Comparison of ENCODE assay signal across 9 cellular contexts in genomic region chr1:22275626-22276395, GRCh38.
DNase-seq lines count a peak whose midpoint lies in the region; TF ChIP-seq lines count a peak whose summit lies in the region.
"Had no signal": no experiment of that assay in that cellular context is flagged by ENCODE, and none has a peak within 500 bp of the region (broad histone marks: within the 10 kb centered on the region; RNA-seq: fewer than 3 reads in every experiment).

No MANE protein-coding gene starts in this region.

- H3K79me2 ChIP-seq in neural progenitor cell (ENCODE audit: low read depth), result no peaks in the 10 kb centered on the region

- H3K9me3 ChIP-seq in neural progenitor cell (ENCODE audit: low read depth) (no peaks in the 10 kb centered on the region), vagina (no peaks in the 10 kb centered on the region)

- no peak overlapping the region for H3K4me3 ChIP-seq in fibroblast of pulmonary artery (replicated peaks; ENCODE audit: low read depth, low read length)
- no peak overlapping the region for H3K4me3 ChIP-seq in neural progenitor cell
- H3K4me3 ChIP-seq in vagina, result no peak overlapping the region

- TF ChIP-seq POLR2A in vagina (IDR thresholded peaks at IDR 0.05), result no peak

- no peak overlapping the region for H2AFZ ChIP-seq in neural progenitor cell (replicated peaks)

- H3K27me3 Mint-ChIP-seq in neural progenitor cell (ENCODE audit: insufficient read depth, low read depth), result peaks cover 32% of the 10 kb centered on the region

- peaks cover 76% of the 10 kb centered on the region for H3K27me3 ChIP-seq in neural progenitor cell
- no peaks in the 10 kb centered on the region for H3K27me3 ChIP-seq in vagina

- peaks cover 44% of the 10 kb centered on the region for H3K4me1 Mint-ChIP-seq in neural progenitor cell
- H3K4me1 Mint-ChIP-seq: central memory CD8-positive, alpha-beta T cell had no signal

- no peaks in the 10 kb centered on the region for H3K4me1 ChIP-seq in neural progenitor cell
- peaks cover 5% of the 10 kb centered on the region for H3K4me1 ChIP-seq in vagina

- peaks cover 6% of the 10 kb centered on the region for H3K9me3 Mint-ChIP-seq in neural progenitor cell
- H3K9me3 Mint-ChIP-seq: central memory CD8-positive, alpha-beta T cell had no signal

- no peaks in the 10 kb centered on the region for H3F3A ChIP-seq in neural progenitor cell (ENCODE audit: low read depth)

- no peaks in the 10 kb centered on the region for H3K36me3 Mint-ChIP-seq in neural progenitor cell

- H3K9ac ChIP-seq in neural progenitor cell, result no peak overlapping the region

- no peak overlapping the region for H3K4me2 ChIP-seq in neural progenitor cell

- H3K27ac ChIP-seq in neural progenitor cell, result no peak overlapping the region
- no peak overlapping the region for H3K27ac ChIP-seq in vagina

- intact Hi-C loops in vagina (cut with DNase I), result no loop called here

- DNase-seq in ACHN (peak; percentile 46), GM13977 (ENCODE audit: low spot score) (peak; percentile 84), NCI-H748 (lab: John Stamatoyannopoulos, UW; ENCODE audit: unreplicated experiment) (peak; percentile 57), fibroblast of pulmonary artery (ENCODE audit: low read depth) (peak; percentile 66), neural progenitor cell (ENCODE audit: low spot score) (peak; percentile 75), vagina (ENCODE audit: extremely low spot score in 2 of 2) (no peak), cortex of kidney (lab: John Stamatoyannopoulos, UW) (no peak)
- DNase-seq in activated CD8-positive, alpha-beta memory T cell treated with anti-CD3 and anti-CD28 coated beads, Interleukin-2, amount 50 U/mL, for 48 hours, result peak; percentile 79

- H3K36me3 ChIP-seq in neural progenitor cell (no peaks in the 10 kb centered on the region), vagina (no peaks in the 10 kb centered on the region)

- in situ Hi-C loops in ACHN (cut with HindIII; ENCODE audit: low pct_ligation_motif_present, low pct_unique_long_range_greater_than_20kb, low sequenced_read_pairs) (no loop called here), GM13977 (cut with MboI; ENCODE audit: low pct_unique_long_range_greater_than_20kb, low sequenced_read_pairs, unreplicated experiment) (no loop called here)

- TF ChIP-seq CTCF in GM13977 (IDR thresholded peaks at IDR 0.05; ENCODE audit: extremely low read depth, insufficient read depth, missing control alignments) (peak; percentile 93), fibroblast of pulmonary artery (IDR thresholded peaks at IDR 0.05; ENCODE audit: low read length, missing control alignments) (peak; percentile 91), neural progenitor cell (IDR thresholded peaks at IDR 0.05) (peak; percentile 80), vagina (IDR thresholded peaks at IDR 0.05) (peak; percentile 3 to 55 (median 42))

- peaks cover 33% of the 10 kb centered on the region for H4K20me1 ChIP-seq in neural progenitor cell (ENCODE audit: low read depth)

- no peak overlapping the region for H3K27ac Mint-ChIP-seq in neural progenitor cell

- no peak overlapping the region for H3K4me3 Mint-ChIP-seq in neural progenitor cell
- H3K4me3 Mint-ChIP-seq: central memory CD8-positive, alpha-beta T cell had no signal

Comparison
In these comparisons a context has a peak if more than half of its experiments do, and no peak if none do; other contexts are left out.
1. DNase-seq: peak in ACHN (single experiment), GM13977 (single experiment), NCI-H748 (single experiment), activated CD8-positive, alpha-beta memory T cell treated with anti-CD3 and anti-CD28 coated beads, Interleukin-2, amount 50 U/mL, for 48 hours (single experiment), fibroblast of pulmonary artery (single experiment) and neural progenitor cell (single experiment); none in vagina (0 of 2) and cortex of kidney (single experiment).
2. CTCF ChIP-seq: peak in every context shown above with its lines; median percentile 93 in GM13977; 91 in fibroblast of pulmonary artery; 80 in neural progenitor cell; 42 in vagina.